In genomic region chr3:192685801-192686200, GRCh38 we compare ENCODE assay signal across 27 cellular contexts. TPM values are rescaled to one million over a fixed set of nuclear protein-coding genes. Genes with fewer than 3 reads are reported as not detected.
"Had no signal": no experiment of that assay in that cellular context is flagged by ENCODE, and none has a peak within 500 bp of the region (broad histone marks: within the 10 kb centered on the region; RNA-seq: fewer than 3 reads in every experiment).

No MANE protein-coding gene starts in this region.

- H3K36me3 ChIP-seq: cardiac muscle cell, MG63, SJSA1 had no signal

- H3K27ac ChIP-seq: cardiac muscle cell, KMS-11, SJSA1 had no signal

- ATAC-seq: activated CD8-positive, alpha-beta memory T cell treated with anti-CD3 and anti-CD28 coated beads, Interleukin-2, amount 10 ng/mL, durations not matched to agents 7 days and 5 days; Panc1; WTC11 had no signal

- H3K4me2 ChIP-seq: KMS-11 had no signal

- H3K9ac ChIP-seq: KMS-11 had no signal

- H3K9me3 ChIP-seq: MG63, SJSA1 had no signal

- DNase-seq: activated CD4-positive, alpha-beta T cell treated with anti-CD3 and anti-CD28 coated beads, Interleukin-2, amount 10 ng/mL, durations not matched to agents 24 days and 14 days; activated CD4-positive, alpha-beta T cell treated with anti-CD3 and anti-CD28 coated beads, Interleukin-2, amount 50 U/mL, for 48 hours; activated CD4-positive, CD25-positive, alpha-beta regulatory T cell treated with anti-CD3 and anti-CD28 coated beads, Interleukin-2, amount 50 U/mL, for 72 hours; activated CD8-positive, alpha-beta memory T cell treated with anti-CD3 and anti-CD28 coated beads, Interleukin-2, amount 10 ng/mL, durations not matched to agents 7 days and 5 days; activated effector memory CD4-positive, alpha-beta T cell treated with Interleukin-2 at 50 U/mL for 16 hours; activated naive CD4-positive, alpha-beta T cell treated with anti-CD3 and anti-CD28 coated beads for 36 hours; activated T-cell treated with anti-CD3 and anti-CD28 coated beads, Interleukin-2, amount 50 U/mL, for 24 hours; amygdala; MG63; MV-4-11; NCI-H1092 treated with DMSO at 0.1 percent for 48 hours; NCI-H1417 treated with DMSO at 0.1 percent for 48 hours; NCI-H1694; NCI-H2029; NCI-H2107; NCI-H510A treated with DMSO at 0.1 percent for 48 hours; NCI-H774; NK-92 treated with Interleukin-12 subunit alpha and Interleukin-12 subunit beta, amount 100 ng/mL, for 24 hours; OCI-M1; RPMI8226; SHP77 had no signal

- H3K27me3 ChIP-seq: cardiac muscle cell, MG63, SJSA1 had no signal

- H3K4me1 ChIP-seq: SJSA1 had no signal

- H3K4me3 ChIP-seq: cardiac muscle cell, MG63, SJSA1 had no signal

RNA-seq across cellular contexts. Expression of gene FGF12, which starts 41.5 kb away (rescaled TPM):
- total RNA-seq: activated CD4-positive, alpha-beta T cell treated with anti-CD3 and anti-CD28 coated beads, Interleukin-2, amount 10 ng/mL, durations not matched to agents 24 days and 14 days; activated CD8-positive, alpha-beta memory T cell treated with anti-CD3 and anti-CD28 coated beads, Interleukin-2, amount 10 ng/mL, durations not matched to agents 7 days and 5 days; activated naive CD4-positive, alpha-beta T cell treated with anti-CD3 and anti-CD28 coated beads for 36 hours; activated T-helper 1 cell treated with anti-CD3 and anti-CD28 coated beads, Interleukin-12 subunit alpha, Interleukin-12 subunit beta, Interleukin-2, Interleukin-4 antibody, amounts not matched to agents 30 ng/mL and 10 ng/mL and 1 ng/mL, durations not matched to agents 14 hours and 24 hours and 36 hours; SJSA1 had no signal
